ENCODE assay signal across 18 cellular contexts in the genomic region with DNA sequence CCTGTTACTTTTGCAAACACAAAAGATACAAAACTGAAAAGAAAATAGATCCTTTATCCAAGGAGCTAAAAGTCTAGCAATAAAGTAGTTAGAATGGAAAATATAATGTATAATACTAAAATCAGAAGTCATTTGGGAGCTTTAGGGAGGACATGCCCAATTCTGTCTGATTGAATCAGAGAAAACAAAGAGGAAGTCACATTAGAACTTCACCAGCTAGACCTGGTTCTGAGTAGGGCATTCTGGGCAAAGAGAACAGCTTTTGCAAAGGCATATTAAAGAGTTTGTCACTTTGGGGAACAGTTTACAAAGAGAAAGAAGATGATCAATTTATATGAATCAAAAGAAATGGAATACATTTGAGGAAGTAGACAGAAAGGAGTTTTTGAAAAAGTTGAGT.
DNase-seq lines count a peak whose midpoint lies in the region; ATAC-seq and TF ChIP-seq lines count a peak whose summit lies in the region.
"Had no signal": no experiment of that assay in that cellular context is flagged by ENCODE, and none has a peak within 500 bp of the region (broad histone marks: within the 10 kb centered on the region; RNA-seq: fewer than 3 reads in every experiment).

No MANE protein-coding gene starts in this region.

- no peak for TF ChIP-seq CTCF in activated CD8-positive, alpha-beta T cell treated with anti-CD3 and anti-CD28 coated beads for 36 hours (IDR thresholded peaks at IDR 0.05)

- no peak overlapping the region for H3K4me3 Mint-ChIP-seq in activated CD8-positive, alpha-beta T cell treated with anti-CD3 and anti-CD28 coated beads for 36 hours
- H3K4me3 Mint-ChIP-seq in activated CD8-positive, alpha-beta T cell treated with anti-CD3 and anti-CD28 coated beads, Interleukin-2, amount 10 ng/mL, durations not matched to agents 7 days and 5 days = no peak overlapping the region
- H3K4me3 Mint-ChIP-seq in CD4-positive, CD25-positive, alpha-beta regulatory T cell = peak overlapping the region in 2 of 4 donors; percentile 51 to 68
- peak overlapping the region in 2 of 10 donors; percentile 46 to 63 for H3K4me3 Mint-ChIP-seq in naive thymus-derived CD4-positive, alpha-beta T cell
- H3K4me3 Mint-ChIP-seq: B cell, CD14-positive monocyte had no signal

- H3K27ac Mint-ChIP-seq in activated CD8-positive, alpha-beta T cell treated with anti-CD3 and anti-CD28 coated beads for 36 hours = peak overlapping the region; percentile 43
- H3K27ac Mint-ChIP-seq in activated CD8-positive, alpha-beta T cell treated with anti-CD3 and anti-CD28 coated beads, Interleukin-2, amount 10 ng/mL, durations not matched to agents 7 days and 5 days = no peak overlapping the region
- peak overlapping the region in 1 of 3 donors; percentile 65 for H3K27ac Mint-ChIP-seq in CD4-positive, CD25-positive, alpha-beta regulatory T cell
- peak overlapping the region in 5 of 9 donors; percentile 24 to 87 (median 69) for H3K27ac Mint-ChIP-seq in naive thymus-derived CD4-positive, alpha-beta T cell
- H3K27ac Mint-ChIP-seq: B cell, CD14-positive monocyte, IgD-negative memory B cell had no signal

- DNase-seq in activated CD8-positive, alpha-beta T cell treated with anti-CD3 and anti-CD28 coated beads for 36 hours = no peak
- DNase-seq in activated CD8-positive, alpha-beta T cell treated with anti-CD3 and anti-CD28 coated beads, Interleukin-2, amount 10 ng/mL, durations not matched to agents 7 days and 5 days = no peak
- DNase-seq in CD4-positive, CD25-positive, alpha-beta regulatory T cell = no peak
- DNase-seq in naive thymus-derived CD4-positive, alpha-beta T cell = no peak
- DNase-seq: MV-4-11, NCI-H1105 treated with DMSO at 0.1 percent for 48 hours, NCI-H2081, NCI-H2171 treated with DMSO at 0.1 percent for 48 hours, NCI-H524 treated with DMSO at 0.1 percent for 48 hours, NCI-H82, Peyer's patch, SJCRH30 had no signal

- POLR2A ChIA-PET in activated CD8-positive, alpha-beta T cell treated with anti-CD3 and anti-CD28 coated beads for 36 hours (lab: Charles Lee) = no interaction called here
- POLR2A ChIA-PET in activated CD8-positive, alpha-beta T cell treated with anti-CD3 and anti-CD28 coated beads, Interleukin-2, amount 10 ng/mL, durations not matched to agents 7 days and 5 days (lab: Charles Lee) = no interaction called here
- POLR2A ChIA-PET in naive thymus-derived CD4-positive, alpha-beta T cell (lab: Charles Lee) = interaction anchor here (0.8 to 1.2 kb wide), 3 partner anchors 26 to 166 kb away, joined by 3 to 5 read pairs (median 3); no protein-coding TSS in a partner anchor

- ATAC-seq in activated CD8-positive, alpha-beta T cell treated with anti-CD3 and anti-CD28 coated beads for 36 hours = no peak
- no peak for ATAC-seq in activated CD8-positive, alpha-beta T cell treated with anti-CD3 and anti-CD28 coated beads, Interleukin-2, amount 10 ng/mL, durations not matched to agents 7 days and 5 days
- no peak for ATAC-seq in CD4-positive, CD25-positive, alpha-beta regulatory T cell (ENCODE audit: low read depth in 2 of 2)
- peak; percentile 56 for ATAC-seq in HG03103 (IDR thresholded peaks at IDR 0.05; ENCODE audit: low read depth, unreplicated experiment)
- ATAC-seq in naive thymus-derived CD4-positive, alpha-beta T cell = no peak
- ATAC-seq in HG02588 (IDR thresholded peaks at IDR 0.05; ENCODE audit: unreplicated experiment) = no peak
- ATAC-seq in GM19035 (IDR thresholded peaks at IDR 0.05; ENCODE audit: unreplicated experiment) = no peak

- CTCF ChIA-PET in activated CD8-positive, alpha-beta T cell treated with anti-CD3 and anti-CD28 coated beads for 36 hours (lab: Charles Lee) = interaction anchor here (0.8 to 1.2 kb wide), 2 partner anchors 40 to 141 kb away, joined by 3 to 5 read pairs; no protein-coding TSS in a partner anchor
- CTCF ChIA-PET in activated CD8-positive, alpha-beta T cell treated with anti-CD3 and anti-CD28 coated beads, Interleukin-2, amount 10 ng/mL, durations not matched to agents 7 days and 5 days (lab: Charles Lee) = interaction anchor here (0.6 to 2.6 kb wide), 2 partner anchors 26 to 141 kb away, joined by 3 to 13 read pairs; no protein-coding TSS in a partner anchor
- CTCF ChIA-PET in naive thymus-derived CD4-positive, alpha-beta T cell (lab: Charles Lee) = interaction anchor here (0.8 kb wide), 1 partner anchor 17 kb away, joined by 3 read pairs; no protein-coding TSS in a partner anchor

- no peaks in the 10 kb centered on the region for H3K36me3 ChIP-seq in CD4-positive, CD25-positive, alpha-beta regulatory T cell (ENCODE audit: control insufficient read depth, insufficient read depth, low read length)
- H3K36me3 ChIP-seq in naive thymus-derived CD4-positive, alpha-beta T cell (ENCODE audit: control insufficient read depth in 2 of 3, insufficient read depth in 3 of 3, low read length in 3 of 3) = no peaks in the 10 kb centered on the region
- H3K36me3 ChIP-seq: Peyer's patch, SJCRH30 had no signal

- peaks cover 4% of the 10 kb centered on the region for H3K27me3 Mint-ChIP-seq in activated CD8-positive, alpha-beta T cell treated with anti-CD3 and anti-CD28 coated beads for 36 hours
- H3K27me3 Mint-ChIP-seq in activated CD8-positive, alpha-beta T cell treated with anti-CD3 and anti-CD28 coated beads, Interleukin-2, amount 10 ng/mL, durations not matched to agents 7 days and 5 days (ENCODE audit: low read depth) = peaks cover 15% of the 10 kb centered on the region
- no peaks in the 10 kb centered on the region for H3K27me3 Mint-ChIP-seq in CD4-positive, CD25-positive, alpha-beta regulatory T cell
- peaks cover 0 to 29% (median 5%) of the 10 kb centered on the region in 5 donors for H3K27me3 Mint-ChIP-seq in naive thymus-derived CD4-positive, alpha-beta T cell

- peaks cover 9% of the 10 kb centered on the region for H3K4me1 Mint-ChIP-seq in activated CD8-positive, alpha-beta T cell treated with anti-CD3 and anti-CD28 coated beads for 36 hours (ENCODE audit: low read depth)
- peaks cover 22% of the 10 kb centered on the region for H3K4me1 Mint-ChIP-seq in activated CD8-positive, alpha-beta T cell treated with anti-CD3 and anti-CD28 coated beads, Interleukin-2, amount 10 ng/mL, durations not matched to agents 7 days and 5 days (ENCODE audit: low read depth)
- peaks cover 2 to 52% (median 17%) of the 10 kb centered on the region in 4 donors for H3K4me1 Mint-ChIP-seq in CD4-positive, CD25-positive, alpha-beta regulatory T cell
- peaks cover 4 to 41% (median 15%) of the 10 kb centered on the region in 7 donors for H3K4me1 Mint-ChIP-seq in naive thymus-derived CD4-positive, alpha-beta T cell

- H3K27me3 ChIP-seq in CD4-positive, CD25-positive, alpha-beta regulatory T cell (ENCODE audit: control insufficient read depth, insufficient read depth, low read length) = no peaks in the 10 kb centered on the region
- no peaks in the 10 kb centered on the region for H3K27me3 ChIP-seq in naive thymus-derived CD4-positive, alpha-beta T cell (ENCODE audit: control insufficient read depth in 2 of 2, insufficient read depth in 2 of 2, low read length in 2 of 2)
- H3K27me3 ChIP-seq: Peyer's patch had no signal

- H3K9me3 Mint-ChIP-seq in activated CD8-positive, alpha-beta T cell treated with anti-CD3 and anti-CD28 coated beads for 36 hours = no peaks in the 10 kb centered on the region
- H3K9me3 Mint-ChIP-seq in activated CD8-positive, alpha-beta T cell treated with anti-CD3 and anti-CD28 coated beads, Interleukin-2, amount 10 ng/mL, durations not matched to agents 7 days and 5 days (ENCODE audit: insufficient read depth) = no peaks in the 10 kb centered on the region
- H3K9me3 Mint-ChIP-seq in CD4-positive, CD25-positive, alpha-beta regulatory T cell = no peaks in the 10 kb centered on the region
- no peaks in the 10 kb centered on the region for H3K9me3 Mint-ChIP-seq in naive thymus-derived CD4-positive, alpha-beta T cell
- H3K9me3 Mint-ChIP-seq: CD14-positive monocyte, IgD-negative memory B cell had no signal

- no peaks in the 10 kb centered on the region for H3K9me3 ChIP-seq in CD4-positive, CD25-positive, alpha-beta regulatory T cell (ENCODE audit: control insufficient read depth in 2 of 2, low read length in 2 of 2)
- H3K9me3 ChIP-seq in naive thymus-derived CD4-positive, alpha-beta T cell (ENCODE audit: control insufficient read depth in 2 of 3, low read length in 3 of 3) = no peaks in the 10 kb centered on the region
- H3K9me3 ChIP-seq: Peyer's patch, SJCRH30 had no signal

- no peaks in the 10 kb centered on the region for H3K4me1 ChIP-seq in CD4-positive, CD25-positive, alpha-beta regulatory T cell (ENCODE audit: control insufficient read depth, insufficient read depth, low read length, poor library complexity, severe bottlenecking)
- no peaks in the 10 kb centered on the region for H3K4me1 ChIP-seq in naive thymus-derived CD4-positive, alpha-beta T cell (ENCODE audit: control insufficient read depth in 2 of 2, insufficient read depth in 2 of 2, low read length in 2 of 2)
- H3K4me1 ChIP-seq: Peyer's patch, SJCRH30 had no signal

- no peak overlapping the region for H3K4me3 ChIP-seq in CD4-positive, CD25-positive, alpha-beta regulatory T cell (ENCODE audit: low read depth, low read length)
- H3K4me3 ChIP-seq in naive thymus-derived CD4-positive, alpha-beta T cell (ENCODE audit: low read length) = no peak overlapping the region
- H3K4me3 ChIP-seq: Peyer's patch, SJCRH30 had no signal

- H3K36me3 Mint-ChIP-seq in activated CD8-positive, alpha-beta T cell treated with anti-CD3 and anti-CD28 coated beads for 36 hours (ENCODE audit: low read depth) = no peaks in the 10 kb centered on the region
- no peaks in the 10 kb centered on the region for H3K36me3 Mint-ChIP-seq in activated CD8-positive, alpha-beta T cell treated with anti-CD3 and anti-CD28 coated beads, Interleukin-2, amount 10 ng/mL, durations not matched to agents 7 days and 5 days (ENCODE audit: low read depth)
- no peaks in the 10 kb centered on the region for H3K36me3 Mint-ChIP-seq in CD4-positive, CD25-positive, alpha-beta regulatory T cell
- no peaks in the 10 kb centered on the region for H3K36me3 Mint-ChIP-seq in naive thymus-derived CD4-positive, alpha-beta T cell
- H3K36me3 Mint-ChIP-seq: CD14-positive monocyte, IgD-negative memory B cell had no signal

- H3K27ac ChIP-seq in CD4-positive, CD25-positive, alpha-beta regulatory T cell (ENCODE audit: insufficient read depth, low read length, poor library complexity, severe bottlenecking) = peak overlapping the region; percentile 51
- H3K27ac ChIP-seq in naive thymus-derived CD4-positive, alpha-beta T cell (ENCODE audit: low read depth, low read length) = no peak overlapping the region
- H3K27ac ChIP-seq: Peyer's patch, SJCRH30 had no signal

- intact Hi-C loops in activated CD8-positive, alpha-beta T cell treated with anti-CD3 and anti-CD28 coated beads for 36 hours (cut with micrococcal nuclease) = no loop called here
- intact Hi-C loops in naive thymus-derived CD4-positive, alpha-beta T cell (cut with micrococcal nuclease) = no loop called here
